18 cellular contexts compared by ENCODE assay signal in the genomic region with DNA sequence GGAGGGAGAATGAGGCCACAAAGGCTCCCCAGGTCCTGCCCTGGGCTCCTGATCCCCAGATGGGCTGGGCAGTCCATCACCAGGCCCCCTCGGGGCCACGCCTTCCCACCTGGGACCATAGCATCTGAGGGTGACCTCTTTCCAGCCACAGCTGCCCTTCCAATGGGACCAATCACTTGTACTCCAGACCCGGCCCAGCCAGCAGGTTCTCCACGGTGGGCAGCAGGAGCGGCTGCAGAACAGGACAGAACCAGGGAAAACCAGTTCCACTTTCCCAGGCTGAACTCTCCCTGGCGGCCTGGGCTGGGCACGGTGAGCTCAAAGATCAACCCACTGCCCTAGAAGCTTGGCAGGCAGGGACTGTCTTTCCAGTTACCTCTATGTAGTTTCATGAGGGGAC.
DNase-seq lines count a peak whose midpoint lies in the region; ATAC-seq and TF ChIP-seq lines count a peak whose summit lies in the region.
"Had no signal": no experiment of that assay in that cellular context is flagged by ENCODE, and none has a peak within 500 bp of the region (broad histone marks: within the 10 kb centered on the region; RNA-seq: fewer than 3 reads in every experiment).

No MANE protein-coding gene starts in this region.

- H3K36me3 Mint-ChIP-seq in stimulated activated effector memory CD8-positive, alpha-beta T cell treated with anti-CD3 and anti-CD28 coated beads, Interleukin-12 subunit alpha, Interleukin-12 subunit beta, amount 100 ng/mL, for 72 hours, result no peaks in the 10 kb centered on the region

- H3K4me3 ChIP-seq in left ventricle myocardium inferior (no peak overlapping the region), RWPE2 (ENCODE audit: severe bottlenecking) (no peak overlapping the region), right lobe of liver (no peak overlapping the region)
- H3K4me3 ChIP-seq: K562, SJSA1 had no signal

- TF ChIP-seq POLR2A in right lobe of liver (IDR thresholded peaks at IDR 0.05) (no peak), GM18505 (IDR thresholded peaks at IDR 0.05; ENCODE audit: borderline replicate concordance, extremely low read depth, insufficient read depth, insufficient read length) (no peak)

- H3K4me1 Mint-ChIP-seq in stimulated activated effector memory CD8-positive, alpha-beta T cell treated with anti-CD3 and anti-CD28 coated beads, Interleukin-12 subunit alpha, Interleukin-12 subunit beta, amount 100 ng/mL, for 72 hours, result peaks cover 6% of the 10 kb centered on the region

- ATAC-seq in Right ventricle myocardium superior (ENCODE audit: poor library complexity), result no peak
- ATAC-seq in RWPE2 (ENCODE audit: low read depth), result no peak
- peak; percentile 72 to 95 (median 90) for ATAC-seq in right lobe of liver
- ATAC-seq in stimulated activated effector memory CD8-positive, alpha-beta T cell treated with anti-CD3 and anti-CD28 coated beads, Interleukin-12 subunit alpha, Interleukin-12 subunit beta, amount 100 ng/mL, for 72 hours, result no peak
- ATAC-seq in GM18505 (IDR thresholded peaks at IDR 0.05; ENCODE audit: unreplicated experiment), result no peak
- ATAC-seq: K562 had no signal

- peaks cover 36% of the 10 kb centered on the region for H3K36me3 ChIP-seq in left ventricle myocardium inferior
- 0 out of 2 replicates have a peak, but pooled peaks cover 4% of the 10 kb centered on the region for H3K36me3 ChIP-seq in RWPE2 (ENCODE audit: low read depth)
- H3K36me3 ChIP-seq in right lobe of liver, result no peaks in the 10 kb centered on the region

- peak overlapping the region; percentile 18 for H3K27ac Mint-ChIP-seq in stimulated activated effector memory CD8-positive, alpha-beta T cell treated with anti-CD3 and anti-CD28 coated beads, Interleukin-12 subunit alpha, Interleukin-12 subunit beta, amount 100 ng/mL, for 72 hours

- WGBS in right lobe of liver (ENCODE audit: insufficient coverage, low coverage, low lambda C conversion rate, missing lambda C conversion rate), result 28% methylated on average over 5 of the region's 7 CpGs

- intact Hi-C loops in Right ventricle myocardium superior (cut with DNase I), result no loop called here
- intact Hi-C loops in left ventricle myocardium inferior (cut with micrococcal nuclease), result no loop called here
- intact Hi-C loops in right lobe of liver (cut with DNase I), result no loop called here

- H3K27me3 ChIP-seq in left ventricle myocardium inferior (ENCODE audit: low read depth) (no peaks in the 10 kb centered on the region), RWPE2 (ENCODE audit: insufficient read depth, poor library complexity, severe bottlenecking) (no peaks in the 10 kb centered on the region), right lobe of liver (no peaks in the 10 kb centered on the region)
- H3K27me3 ChIP-seq: SJSA1 had no signal

- TF ChIP-seq CTCF in left ventricle myocardium inferior (IDR thresholded peaks at IDR 0.05; ENCODE audit: borderline replicate concordance) (no peak), RWPE2 (IDR thresholded peaks at IDR 0.05; ENCODE audit: poor library complexity, severe bottlenecking) (no peak), right lobe of liver (IDR thresholded peaks at IDR 0.05) (no peak)

- H3K9me3 Mint-ChIP-seq in stimulated activated effector memory CD8-positive, alpha-beta T cell treated with anti-CD3 and anti-CD28 coated beads, Interleukin-12 subunit alpha, Interleukin-12 subunit beta, amount 100 ng/mL, for 72 hours, result no peaks in the 10 kb centered on the region

- H3K9me3 ChIP-seq in left ventricle myocardium inferior (replicated peaks) (no peaks in the 10 kb centered on the region), RWPE2 (ENCODE audit: severe bottlenecking) (no peaks in the 10 kb centered on the region), right lobe of liver (no peaks in the 10 kb centered on the region)
- H3K9me3 ChIP-seq: SJSA1 had no signal

- peak; percentile 30 for DNase-seq in Right ventricle myocardium superior
- no peak for DNase-seq in left ventricle myocardium inferior
- DNase-seq in RWPE2 (ENCODE audit: low spot score), result peak; percentile 56
- peak; percentile 52 to 77 (median 71) for DNase-seq in right lobe of liver
- DNase-seq in stimulated activated effector memory CD8-positive, alpha-beta T cell treated with anti-CD3 and anti-CD28 coated beads, Interleukin-12 subunit alpha, Interleukin-12 subunit beta, amount 100 ng/mL, for 72 hours (ENCODE audit: low spot score in 2 of 2), result no peak
- DNase-seq in NCI-H1105 treated with DMSO at 0.1 percent for 48 hours (lab: John Stamatoyannopoulos, UW), result no peak
- DNase-seq in SW480 (ENCODE audit: low spot score), result no peak
- DNase-seq: COR-L47; GF-D8; H9; NCI-H1417 treated with DMSO at 0.1 percent for 48 hours; NCI-H1930; NCI-H526 treated with DMSO at 0.1 percent for 48 hours; NK-92 treated with Interleukin-12 subunit alpha and Interleukin-12 subunit beta, amount 100 ng/mL, for 24 hours had no signal

- H3K4me1 ChIP-seq in left ventricle myocardium inferior, result no peaks in the 10 kb centered on the region
- H3K4me1 ChIP-seq in RWPE2 (ENCODE audit: insufficient read depth, poor library complexity, severe bottlenecking), result no peaks in the 10 kb centered on the region
- H3K4me1 ChIP-seq in right lobe of liver, result peaks cover 0 to 7% (median 0%) of the 10 kb centered on the region in 4 donors
- H3K4me1 ChIP-seq: SJSA1 had no signal

- no peak overlapping the region for H3K27ac ChIP-seq in left ventricle myocardium inferior (replicated peaks)
- no peak overlapping the region for H3K27ac ChIP-seq in RWPE2 (ENCODE audit: poor library complexity, severe bottlenecking)
- H3K27ac ChIP-seq in right lobe of liver, result peak overlapping the region in 1 of 3 donors; percentile 15
- H3K27ac ChIP-seq: C4-2B, SJSA1 had no signal

- no peak overlapping the region for H3K4me3 Mint-ChIP-seq in stimulated activated effector memory CD8-positive, alpha-beta T cell treated with anti-CD3 and anti-CD28 coated beads, Interleukin-12 subunit alpha, Interleukin-12 subunit beta, amount 100 ng/mL, for 72 hours
- H3K4me3 Mint-ChIP-seq: H9 had no signal

Comparison
In these comparisons a context has a peak if more than half of its experiments do, and no peak if none do; other contexts are left out.
1. DNase-seq: peak in Right ventricle myocardium superior (single experiment), RWPE2 (single experiment) and right lobe of liver (3 of 3); none in left ventricle myocardium inferior (single experiment), stimulated activated effector memory CD8-positive, alpha-beta T cell treated with anti-CD3 and anti-CD28 coated beads, Interleukin-12 subunit alpha, Interleukin-12 subunit beta, amount 100 ng/mL, for 72 hours (0 of 2), NCI-H1105 treated with DMSO at 0.1 percent for 48 hours (single experiment) and SW480 (single experiment).
2. ATAC-seq: peak in right lobe of liver (4 of 4); none in Right ventricle myocardium superior (single experiment), RWPE2 (single experiment), stimulated activated effector memory CD8-positive, alpha-beta T cell treated with anti-CD3 and anti-CD28 coated beads, Interleukin-12 subunit alpha, Interleukin-12 subunit beta, amount 100 ng/mL, for 72 hours (single experiment) and GM18505 (single experiment).